28 cellular contexts compared by ENCODE assay signal in the genomic region with DNA sequence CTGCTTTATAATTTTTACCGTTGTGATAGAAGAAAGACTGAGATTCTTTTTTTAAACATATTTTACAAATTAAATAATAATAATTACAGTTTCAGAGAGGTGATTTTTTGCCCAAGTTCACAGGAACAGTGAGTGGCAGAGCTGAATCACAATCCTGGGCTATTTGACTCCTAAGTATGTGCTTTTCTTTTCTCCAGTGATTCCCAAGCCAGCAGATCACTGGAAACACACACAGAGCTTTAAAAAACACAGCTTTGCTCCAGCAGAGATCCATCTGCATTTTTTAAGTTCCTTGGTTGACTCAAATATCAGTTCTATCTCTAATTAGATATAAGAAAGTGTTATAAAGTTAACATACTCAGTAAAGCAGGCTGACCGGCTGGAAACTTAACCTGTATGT.
DNase-seq lines count a peak whose midpoint lies in the region; TF ChIP-seq lines count a peak whose summit lies in the region.
"Had no signal": no experiment of that assay in that cellular context is flagged by ENCODE, and none has a peak within 500 bp of the region (broad histone marks: within the 10 kb centered on the region; RNA-seq: fewer than 3 reads in every experiment).

No MANE protein-coding gene starts in this region.

- no peaks in the 10 kb centered on the region for H3K23me2 ChIP-seq in H9 (ENCODE audit: insufficient read length, low read depth, low read length, poor library complexity, severe bottlenecking)

- TF ChIP-seq CTCF in H9 (conservative IDR thresholded peaks at IDR 0.05) (no peak), foreskin fibroblast (IDR thresholded peaks at IDR 0.05; ENCODE audit: low read depth, low read length) (no peak), ascending aorta (IDR thresholded peaks at IDR 0.05) (no peak)

- no peak overlapping the region for H3K18ac ChIP-seq in H9 (ENCODE audit: insufficient read length, low read depth, low read length)

- H2BK5ac ChIP-seq in H9 (ENCODE audit: insufficient read length, low read length), result no peak overlapping the region

- no peaks in the 10 kb centered on the region for H3K27me3 ChIP-seq in H9 (ENCODE audit: insufficient read depth, low read length)
- H3K27me3 ChIP-seq in ascending aorta, result no peaks in the 10 kb centered on the region
- H3K27me3 ChIP-seq: Peyer's patch, right lobe of liver had no signal

- H3K9me3 ChIP-seq in H9 (ENCODE audit: control insufficient read depth, low read depth, low read length), result no peaks in the 10 kb centered on the region
- H3K9me3 ChIP-seq in ascending aorta, result no peaks in the 10 kb centered on the region
- H3K9me3 ChIP-seq: Peyer's patch, right lobe of liver had no signal

- no peak overlapping the region for H3K4me3 Mint-ChIP-seq in H9
- H3K4me3 Mint-ChIP-seq in activated CD4-positive, alpha-beta memory T cell treated with anti-CD3 and anti-CD28 coated beads for 36 hours, result no peak overlapping the region
- H3K4me3 Mint-ChIP-seq: activated CD4-positive, alpha-beta T cell treated with anti-CD3 and anti-CD28 coated beads, Interleukin-2, amount 10 ng/mL, durations not matched to agents 7 days and 5 days; activated naive CD4-positive, alpha-beta T cell treated with anti-CD3 and anti-CD28 coated beads, Interleukin-2, amount 50 U/mL, for 24 hours; activated T-helper 17 cell treated with anti-CD3 and anti-CD28 coated beads, Interleukin-2, amount 50 U/mL, for 72 hours; brain; CD4-positive, alpha-beta T cell; stimulated activated naive B cell treated with anti-CD40 and anti-IgM and Interleukin-4, amounts not matched to agents 10 μg/mL and 1 μg/mL and 100 μg/mL, for 72 hours; WTC11 had no signal

- CTCF ChIA-PET in activated CD4-positive, alpha-beta memory T cell treated with anti-CD3 and anti-CD28 coated beads for 36 hours (lab: Charles Lee), result no interaction called here

- H2AK5ac ChIP-seq in H9 (ENCODE audit: insufficient read length, low read length), result no peak overlapping the region

- H3K36me3 Mint-ChIP-seq in H9 (ENCODE audit: insufficient read depth in 1 of 3, low read depth in 3 of 3), result no peaks in the 10 kb centered on the region; a peak in 1 of 7 replicates
- no peaks in the 10 kb centered on the region for H3K36me3 Mint-ChIP-seq in activated CD4-positive, alpha-beta memory T cell treated with anti-CD3 and anti-CD28 coated beads for 36 hours
- H3K36me3 Mint-ChIP-seq: activated naive CD4-positive, alpha-beta T cell treated with anti-CD3 and anti-CD28 coated beads, Interleukin-2, amount 50 U/mL, for 24 hours; brain; stimulated activated naive B cell treated with anti-CD40 and anti-IgM and Interleukin-4, amounts not matched to agents 10 μg/mL and 1 μg/mL and 100 μg/mL, for 72 hours; WTC11 had no signal

- no peak for DNase-seq in H9
- peak; percentile 54 for DNase-seq in astrocyte of the hippocampus (ENCODE audit: low read depth, low spot score)
- DNase-seq in foreskin fibroblast, result peak; percentile 27 to 45
- peak; percentile 31 for DNase-seq in stromal cell of bone marrow (ENCODE audit: low read depth)
- DNase-seq in NCI-H2029 (lab: John Stamatoyannopoulos, UW), result no peak
- DNase-seq in activated CD4-positive, alpha-beta memory T cell treated with anti-CD3 and anti-CD28 coated beads for 36 hours, result no peak
- no peak for DNase-seq in ascending aorta (ENCODE audit: low spot score in 2 of 2)
- DNase-seq: activated CD4-positive, alpha-beta T cell treated with anti-CD3 and anti-CD28 coated beads, Interleukin-2, amount 10 ng/mL, durations not matched to agents 7 days and 5 days; activated CD8-positive, alpha-beta memory T cell treated with anti-CD3 and anti-CD28 coated beads, Interleukin-2, amount 50 U/mL, for 4 hours; AML-193; CD4-positive, alpha-beta T cell; foreskin melanocyte; mammary epithelial cell; NCI-H1105; NCI-H2029 treated with DMSO at 0.1 percent for 48 hours; NCI-H2227 treated with DMSO at 0.1 percent for 48 hours; Peyer's patch; right lobe of liver; SIG-M5; stimulated activated CD4-positive, alpha-beta T cell treated with anti-CD3 and anti-CD28 coated beads, Interleukin-15, amount 100 ng/mL, for 24 hours; stimulated activated naive B cell treated with anti-CD40 and anti-IgM and Interleukin-4, amounts not matched to agents 10 μg/mL and 1 μg/mL and 100 μg/mL, for 72 hours; T1000 had no signal

- H4K91ac ChIP-seq in H9 (ENCODE audit: insufficient read length, low read depth, low read length), result no peak overlapping the region

- H2BK12ac ChIP-seq in H9 (ENCODE audit: insufficient read length, low read depth, low read length), result no peak overlapping the region

- H3K4me1 Mint-ChIP-seq in H9, result no peaks in the 10 kb centered on the region
- H3K4me1 Mint-ChIP-seq in activated CD4-positive, alpha-beta memory T cell treated with anti-CD3 and anti-CD28 coated beads for 36 hours (ENCODE audit: low read depth), result peaks cover 5% of the 10 kb centered on the region
- H3K4me1 Mint-ChIP-seq: stimulated activated naive B cell treated with anti-CD40 and anti-IgM and Interleukin-4, amounts not matched to agents 10 μg/mL and 1 μg/mL and 100 μg/mL, for 72 hours had no signal

- H3K27ac ChIP-seq in H9 (ENCODE audit: insufficient read length, low read depth, low read length) (no peak overlapping the region), ascending aorta (no peak overlapping the region)
- H3K27ac ChIP-seq: epithelial cell of prostate, Peyer's patch, right lobe of liver had no signal

- H3K79me2 ChIP-seq in H9 (ENCODE audit: insufficient read depth, low read length), result no peaks in the 10 kb centered on the region

- H3K36me3 ChIP-seq in ascending aorta, result no peaks in the 10 kb centered on the region
- H3K36me3 ChIP-seq: Peyer's patch, right lobe of liver had no signal

- H4K8ac ChIP-seq in H9 (replicated peaks; ENCODE audit: insufficient read length, low read depth, low read length), result no peak overlapping the region

- H2BK120ac ChIP-seq in H9 (ENCODE audit: low read depth, low read length, poor library complexity, severe bottlenecking), result no peak overlapping the region

- POLR2A ChIA-PET in activated CD4-positive, alpha-beta memory T cell treated with anti-CD3 and anti-CD28 coated beads for 36 hours (lab: Charles Lee), result no interaction called here

- H3K27ac Mint-ChIP-seq in H9, result 0 out of 7 replicates have a peak overlapping the region, but pooled peaks of 1 of the 3 experiments have one; percentile 81
- no peak overlapping the region for H3K27ac Mint-ChIP-seq in activated CD4-positive, alpha-beta memory T cell treated with anti-CD3 and anti-CD28 coated beads for 36 hours
- H3K27ac Mint-ChIP-seq: activated CD4-positive, alpha-beta T cell treated with anti-CD3 and anti-CD28 coated beads, Interleukin-2, amount 10 ng/mL, durations not matched to agents 7 days and 5 days; activated naive CD4-positive, alpha-beta T cell treated with anti-CD3 and anti-CD28 coated beads, Interleukin-2, amount 50 U/mL, for 24 hours; activated T-helper 17 cell treated with anti-CD3 and anti-CD28 coated beads, Interleukin-2, amount 50 U/mL, for 72 hours; brain; CD4-positive, alpha-beta T cell; progenitor cell of endocrine pancreas; stimulated activated naive B cell treated with anti-CD40 and anti-IgM and Interleukin-4, amounts not matched to agents 10 μg/mL and 1 μg/mL and 100 μg/mL, for 72 hours; WTC11 had no signal

- H3K9me3 Mint-ChIP-seq in H9, result no peaks in the 10 kb centered on the region
- peaks cover 3% of the 10 kb centered on the region for H3K9me3 Mint-ChIP-seq in activated CD4-positive, alpha-beta memory T cell treated with anti-CD3 and anti-CD28 coated beads for 36 hours
- H3K9me3 Mint-ChIP-seq: activated CD4-positive, alpha-beta T cell treated with anti-CD3 and anti-CD28 coated beads, Interleukin-2, amount 10 ng/mL, durations not matched to agents 7 days and 5 days; activated naive CD4-positive, alpha-beta T cell treated with anti-CD3 and anti-CD28 coated beads, Interleukin-2, amount 50 U/mL, for 24 hours; activated T-helper 17 cell treated with anti-CD3 and anti-CD28 coated beads, Interleukin-2, amount 50 U/mL, for 72 hours; CD4-positive, alpha-beta T cell; stimulated activated naive B cell treated with anti-CD40 and anti-IgM and Interleukin-4, amounts not matched to agents 10 μg/mL and 1 μg/mL and 100 μg/mL, for 72 hours had no signal

- no peak overlapping the region for H3K56ac ChIP-seq in H9 (ENCODE audit: insufficient read length, low read depth, low read length)

- no peak overlapping the region for H3K4me2 ChIP-seq in H9 (ENCODE audit: insufficient read depth, insufficient read length, low read length)

- H3K27me3 Mint-ChIP-seq in H9 (ENCODE audit: low read depth), result no peaks in the 10 kb centered on the region
- H3K27me3 Mint-ChIP-seq in activated CD4-positive, alpha-beta memory T cell treated with anti-CD3 and anti-CD28 coated beads for 36 hours, result no peaks in the 10 kb centered on the region
- H3K27me3 Mint-ChIP-seq: activated CD4-positive, alpha-beta T cell treated with anti-CD3 and anti-CD28 coated beads, Interleukin-2, amount 10 ng/mL, durations not matched to agents 7 days and 5 days; activated naive CD4-positive, alpha-beta T cell treated with anti-CD3 and anti-CD28 coated beads, Interleukin-2, amount 50 U/mL, for 24 hours; activated T-helper 17 cell treated with anti-CD3 and anti-CD28 coated beads, Interleukin-2, amount 50 U/mL, for 72 hours; brain; CD4-positive, alpha-beta T cell; progenitor cell of endocrine pancreas; stimulated activated naive B cell treated with anti-CD40 and anti-IgM and Interleukin-4, amounts not matched to agents 10 μg/mL and 1 μg/mL and 100 μg/mL, for 72 hours had no signal

- H4K20me1 ChIP-seq in H9 (ENCODE audit: control insufficient read depth, insufficient read depth, insufficient read length), result no peaks in the 10 kb centered on the region

- H3K4me1 ChIP-seq in H9 (ENCODE audit: insufficient read depth, low read length) (no peaks in the 10 kb centered on the region), ascending aorta (peaks cover 0 to 30% of the 10 kb centered on the region in 2 donors)

- no peak overlapping the region for H2BK20ac ChIP-seq in H9 (ENCODE audit: low read depth, low read length, poor library complexity, severe bottlenecking)

- no peak overlapping the region for H3K9ac ChIP-seq in H9 (ENCODE audit: extremely low read depth, insufficient read length, low read length)

- H3K23ac ChIP-seq in H9 (ENCODE audit: insufficient read length, low read depth, low read length), result no peak overlapping the region

- no peak overlapping the region for H3T11ph ChIP-seq in H9 (ENCODE audit: low read length)

- no peak overlapping the region for H3K14ac ChIP-seq in H9 (ENCODE audit: insufficient read depth, low read length)

- no peak overlapping the region for H4K5ac ChIP-seq in H9 (ENCODE audit: insufficient read length, low read depth, low read length)

- no peak overlapping the region for H3K4me3 ChIP-seq in foreskin fibroblast (ENCODE audit: low read depth in 1 of 2, low read length in 2 of 2)
- H3K4me3 ChIP-seq in ascending aorta, result no peak overlapping the region
- H3K4me3 ChIP-seq: Peyer's patch, right lobe of liver had no signal

- intact Hi-C loops in activated CD4-positive, alpha-beta memory T cell treated with anti-CD3 and anti-CD28 coated beads for 36 hours (cut with micrococcal nuclease), result no loop called here
- intact Hi-C loops in ascending aorta (cut with DNase I), result no loop called here

- peak overlapping the region; percentile 25 for H2AFZ ChIP-seq in H9 (ENCODE audit: low read length)

- no peak overlapping the region for H3K4ac ChIP-seq in H9 (ENCODE audit: low read depth, low read length)

- H3K79me1 ChIP-seq in H9 (ENCODE audit: insufficient read depth, low read depth, low read length, poor library complexity, severe bottlenecking), result no peaks in the 10 kb centered on the region

- WGBS in H9 (ENCODE audit: extremely low coverage, insufficient read length, low lambda C conversion rate), result no CpG with 5 or more reads among the region's 2 CpGs

- no peak overlapping the region for H2BK15ac ChIP-seq in H9 (ENCODE audit: low read depth, low read length)

Comparison
In these comparisons a context has a peak if more than half of its experiments do, and no peak if none do; other contexts are left out.
1. DNase-seq: peak in astrocyte of the hippocampus (single experiment), foreskin fibroblast (2 of 2) and stromal cell of bone marrow (single experiment); none in H9 (single experiment), NCI-H2029 (single experiment), activated CD4-positive, alpha-beta memory T cell treated with anti-CD3 and anti-CD28 coated beads for 36 hours (single experiment) and ascending aorta (0 of 2).